ENCODE assay signal across 18 cellular contexts in genomic region chr5:89440670-89441069, GRCh38.
A peak's percentile ranks its signal among the peaks of the same experiment; 100 is the strongest.
DNase-seq lines count a peak whose midpoint lies in the region; ATAC-seq and TF ChIP-seq lines count a peak whose summit lies in the region.
"Had no signal": no experiment of that assay in that cellular context is flagged by ENCODE, and none has a peak within 500 bp of the region (broad histone marks: within the 10 kb centered on the region; RNA-seq: fewer than 3 reads in every experiment).

No MANE protein-coding gene starts in this region.

- H3K9me2 ChIP-seq in OCI-LY1 (ENCODE audit: low read depth, low read length) = no peaks in the 10 kb centered on the region

- H3K4me3 Mint-ChIP-seq in memory B cell = no peak overlapping the region
- H3K4me3 Mint-ChIP-seq: CD14-positive monocyte; CD4-positive, alpha-beta memory T cell had no signal

- no peak overlapping the region for H3K27ac Mint-ChIP-seq in memory B cell
- H3K27ac Mint-ChIP-seq: CD14-positive monocyte; CD4-positive, alpha-beta memory T cell had no signal

- H3K4me1 ChIP-seq in OCI-LY1 (ENCODE audit: insufficient read depth, low read length, severe bottlenecking) = peaks cover 95% of the 10 kb centered on the region
- H3K4me1 ChIP-seq: HAP-1 had no signal

- H3K9me3 ChIP-seq in OCI-LY1 (ENCODE audit: low read length) = no peaks in the 10 kb centered on the region
- H3K9me3 ChIP-seq: BLaER1, HAP-1 had no signal

- DNase-seq in memory B cell (ENCODE audit: low spot score in 2 of 2) (no peak), Ammon's horn (ENCODE audit: low spot score) (no peak), GM10266 (ENCODE audit: extremely low spot score) (no peak)
- DNase-seq: ACHN; CD4-positive, alpha-beta memory T cell; DMS153; DMS79 treated with DMSO at 0.1 percent for 48 hours; GF-D8; GM23248 had no signal

- no peaks in the 10 kb centered on the region for H3K79me2 ChIP-seq in OCI-LY1 (ENCODE audit: insufficient read depth, low read length)

- no peaks in the 10 kb centered on the region for H3K27me3 Mint-ChIP-seq in memory B cell
- H3K27me3 Mint-ChIP-seq: CD4-positive, alpha-beta memory T cell had no signal

- H3K9me3 Mint-ChIP-seq in memory B cell = no peaks in the 10 kb centered on the region
- H3K9me3 Mint-ChIP-seq: IgD-negative memory B cell had no signal

- no peaks in the 10 kb centered on the region for H3K27me3 ChIP-seq in OCI-LY1 (ENCODE audit: insufficient read depth, low read length)
- H3K27me3 ChIP-seq: BLaER1 had no signal

- H3K4me1 Mint-ChIP-seq in memory B cell = peaks cover 24% of the 10 kb centered on the region
- H3K4me1 Mint-ChIP-seq: CD4-positive, alpha-beta memory T cell had no signal

- no peak overlapping the region for H3K9ac ChIP-seq in OCI-LY1 (ENCODE audit: low read length)
- H3K9ac ChIP-seq: BLaER1, GM23248 had no signal

- ATAC-seq in GM18868 (IDR thresholded peaks at IDR 0.05; ENCODE audit: unreplicated experiment) = peak; percentile 28
- peak; percentile 56 for ATAC-seq in memory B cell (ENCODE audit: low read depth)
- ATAC-seq in esophagus mucosa = no peak
- ATAC-seq: GM12878, HepG2 had no signal

- no peaks in the 10 kb centered on the region for H3K36me3 Mint-ChIP-seq in memory B cell
- H3K36me3 Mint-ChIP-seq: CD14-positive monocyte; CD4-positive, alpha-beta memory T cell; IgD-negative memory B cell had no signal

- H2AFZ ChIP-seq in OCI-LY1 (ENCODE audit: low read length) = peak overlapping the region; percentile 79
- H2AFZ ChIP-seq: GM23248 had no signal

- no peak overlapping the region for H3K4me3 ChIP-seq in OCI-LY1 (ENCODE audit: low read depth, low read length, poor library complexity, severe bottlenecking)
- H3K4me3 ChIP-seq: BLaER1, GM12878, GM23248, HAP-1 had no signal

- H3F3A ChIP-seq in OCI-LY1 (ENCODE audit: insufficient read depth, low read length) = no peaks in the 10 kb centered on the region

- no peak for TF ChIP-seq CTCF in OCI-LY1 (IDR thresholded peaks at IDR 0.05; ENCODE audit: low read length)
- no peak for TF ChIP-seq CTCF in GM10266 (IDR thresholded peaks at IDR 0.05; ENCODE audit: control insufficient read depth, insufficient read depth, low read depth, missing control alignments)

- no peaks in the 10 kb centered on the region for H4K20me1 ChIP-seq in OCI-LY1 (ENCODE audit: insufficient read depth, low read length)
- H4K20me1 ChIP-seq: BLaER1 had no signal

- H3K36me3 ChIP-seq in OCI-LY1 (ENCODE audit: insufficient read depth, low read length) = no peaks in the 10 kb centered on the region
- H3K36me3 ChIP-seq: BLaER1, HAP-1 had no signal

- no peak overlapping the region for H3K27ac ChIP-seq in OCI-LY1 (ENCODE audit: low read depth, low read length, poor library complexity, severe bottlenecking)
- H3K27ac ChIP-seq: BLaER1, GM23248 had no signal

- no peak overlapping the region for H3K4me2 ChIP-seq in OCI-LY1 (ENCODE audit: low read length)
- H3K4me2 ChIP-seq: BLaER1 had no signal
